21 cellular contexts compared by ENCODE assay signal in the genomic region with DNA sequence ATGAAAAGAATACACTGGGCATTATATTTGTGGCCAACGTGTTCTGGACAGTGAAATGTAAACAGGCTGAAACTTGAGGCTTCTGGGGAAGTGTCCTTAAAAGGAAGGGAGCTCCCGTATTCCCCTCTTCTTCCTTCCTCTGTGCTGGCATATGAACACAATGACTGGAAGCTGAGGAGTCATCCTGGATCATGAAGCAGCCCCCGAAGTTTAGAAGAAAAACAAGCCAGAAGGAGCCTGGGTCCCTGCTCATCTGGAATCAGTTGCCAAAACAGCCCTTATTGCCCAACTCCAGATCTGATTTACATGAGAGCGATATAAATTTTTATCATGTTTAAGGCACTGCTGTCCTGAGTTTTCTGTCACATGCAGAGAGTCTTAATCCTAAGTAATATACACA.
"Had no signal": no experiment of that assay in that cellular context is flagged by ENCODE, and none has a peak within 500 bp of the region (broad histone marks: within the 10 kb centered on the region; RNA-seq: fewer than 3 reads in every experiment).

No MANE protein-coding gene starts in this region.

- H3K27ac Mint-ChIP-seq: activated T-cell treated with anti-CD3 and anti-CD28 coated beads, Interleukin-2, amount 50 U/mL, for 72 hours; effector memory CD8-positive, alpha-beta T cell; mesothelial cell of epicardium; nephron had no signal

- H3K79me2 ChIP-seq: parathyroid adenoma had no signal

- H3K36me3 Mint-ChIP-seq: mesothelial cell of epicardium had no signal

- H3K36me3 ChIP-seq: ascending aorta, lower lobe of right lung, sigmoid colon, transverse colon, WERI-Rb-1 had no signal

- H2AFZ ChIP-seq: parathyroid adenoma had no signal

- H3K4me3 ChIP-seq: ascending aorta, lower lobe of right lung, sigmoid colon, transverse colon had no signal

- DNase-seq: activated CD4-positive, alpha-beta T cell treated with anti-CD3 and anti-CD28 coated beads for 1 hour; activated CD8-positive, alpha-beta memory T cell treated with anti-CD3 and anti-CD28 coated beads for 24 hours; activated CD8-positive, alpha-beta memory T cell treated with anti-CD3 and anti-CD28 coated beads, Interleukin-2, amount 50 U/mL, for 48 hours; activated effector memory CD4-positive, alpha-beta T cell treated with anti-CD3 and anti-CD28 coated beads, Interleukin-2, amount 50 U/mL, for 16 hours; activated naive CD4-positive, alpha-beta T cell treated with anti-CD3 and anti-CD28 coated beads, Interleukin-2, amount 50 U/mL, for 16 hours; activated T-cell treated with anti-CD3 and anti-CD28 coated beads, Interleukin-2, amount 50 U/mL, for 72 hours; cerebellar nuclear complex; effector memory CD8-positive, alpha-beta T cell; lower lobe of right lung; sigmoid colon; stimulated activated CD4-positive, alpha-beta T cell treated with anti-CD3 and anti-CD28 coated beads, Interleukin-1b, Interleukin-23, amount 100 ng/mL, for 48 hours; stimulated activated CD8-positive, alpha-beta memory T cell treated with anti-CD3 and anti-CD28 coated beads, Interleukin-4, amount 100 ng/mL, for 48 hours; stimulated activated naive CD4-positive, alpha-beta T cell treated with Interleukin-2 at 50 U/mL for 16 hours; substantia nigra; T-helper 2 cell; transverse colon; WERI-Rb-1 had no signal

- ATAC-seq: activated T-cell treated with anti-CD3 and anti-CD28 coated beads, Interleukin-2, amount 50 U/mL, for 72 hours; effector memory CD8-positive, alpha-beta T cell had no signal

- H3K27ac ChIP-seq: ascending aorta, lower lobe of right lung, parathyroid adenoma, sigmoid colon, transverse colon, WERI-Rb-1 had no signal

- H3K4me1 Mint-ChIP-seq: nephron had no signal

- H3K9ac ChIP-seq: parathyroid adenoma had no signal

- H3K27me3 ChIP-seq: ascending aorta, sigmoid colon, transverse colon had no signal

- H3K9me3 Mint-ChIP-seq: activated T-cell treated with anti-CD3 and anti-CD28 coated beads, Interleukin-2, amount 50 U/mL, for 72 hours; effector memory CD8-positive, alpha-beta T cell; mesothelial cell of epicardium; nephron had no signal

- H3K4me1 ChIP-seq: ascending aorta, parathyroid adenoma, sigmoid colon, transverse colon had no signal

- H3K9me3 ChIP-seq: ascending aorta, lower lobe of right lung, sigmoid colon, transverse colon had no signal

- H3K4me3 Mint-ChIP-seq: activated T-cell treated with anti-CD3 and anti-CD28 coated beads, Interleukin-2, amount 50 U/mL, for 72 hours; effector memory CD8-positive, alpha-beta T cell; mesothelial cell of epicardium; nephron had no signal
